1 cellular context compared by ENCODE assay signal in the genomic region with DNA sequence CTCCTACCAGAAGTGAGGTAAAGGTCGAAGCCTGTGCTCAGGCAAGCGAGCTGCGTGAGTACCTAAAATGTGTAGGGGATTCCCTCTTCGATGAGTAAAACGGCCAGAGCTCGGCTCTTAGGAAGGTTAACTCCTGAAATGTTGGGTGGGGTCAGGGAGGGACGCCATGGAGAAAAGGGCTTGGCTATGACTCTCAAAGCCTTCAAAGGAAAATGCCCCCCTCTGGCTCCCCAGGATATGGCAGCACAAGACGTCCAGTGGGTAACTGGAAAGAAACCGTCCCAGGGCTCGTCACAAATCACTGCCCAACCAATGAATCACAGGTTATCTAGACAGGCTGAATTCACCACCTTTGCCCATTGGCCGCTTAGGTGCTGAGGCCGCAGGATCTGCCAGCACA.
A peak's percentile ranks its signal among the peaks of the same experiment; 100 is the strongest.
TF ChIP-seq lines count a peak whose summit lies in the region.

No MANE protein-coding gene starts in this region.

TF ChIP-seq in K562, 482 proteins besides CTCF, POLR2A, EP300 and RAD21 (continued from another document):
- TF ChIP-seq MEIS2 (IDR thresholded peaks at IDR 0.05; ENCODE audit: partially characterized antibody), result peak; percentile 79
- TF ChIP-seq, protein P1, sequence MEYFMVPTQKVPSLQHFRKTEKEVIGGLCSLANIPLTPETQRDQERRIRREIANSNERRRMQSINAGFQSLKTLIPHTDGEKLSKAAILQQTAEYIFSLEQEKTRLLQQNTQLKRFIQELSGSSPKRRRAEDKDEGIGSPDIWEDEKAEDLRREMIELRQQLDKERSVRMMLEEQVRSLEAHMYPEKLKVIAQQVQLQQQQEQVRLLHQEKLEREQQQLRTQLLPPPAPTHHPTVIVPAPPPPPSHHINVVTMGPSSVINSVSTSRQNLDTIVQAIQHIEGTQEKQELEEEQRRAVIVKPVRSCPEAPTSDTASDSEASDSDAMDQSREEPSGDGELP (CRISPR knock-in tag; IDR thresholded peaks at IDR 0.05; ENCODE audit: borderline replicate concordance), result 0 out of 2 replicates have a peak, but pooled peaks have one; percentile 6
TF ChIP-seq in K562: peak in this region for 11.
